8 cellular contexts compared by ENCODE assay signal in genomic region chr2:50492452-50492851, GRCh38.
DNase-seq lines count a peak whose midpoint lies in the region; ATAC-seq and TF ChIP-seq lines count a peak whose summit lies in the region.

No MANE protein-coding gene starts in this region.

- H3K9me3 ChIP-seq in right lobe of liver: no peaks in the 10 kb centered on the region
- H3K9me3 ChIP-seq in upper lobe of left lung: no peaks in the 10 kb centered on the region

- peaks cover 0 to 6% (median 0%) of the 10 kb centered on the region in 4 donors for H3K4me1 ChIP-seq in right lobe of liver
- peaks cover 0 to 9% (median 4%) of the 10 kb centered on the region in 4 donors for H3K4me1 ChIP-seq in upper lobe of left lung

- H3K4me3 ChIP-seq in AG10803 (ENCODE audit: low read length) (no peak overlapping the region), choroid plexus epithelial cell (ENCODE audit: low read depth, low read length) (no peak overlapping the region), right lobe of liver (peak overlapping the region in 1 of 3 donors; percentile 34), upper lobe of left lung (peak overlapping the region in 1 of 4 donors; percentile 7)

- peak; percentile 88 to 94 (median 90) for ATAC-seq in right lobe of liver
- peak; percentile 77 to 90 for ATAC-seq in upper lobe of left lung (ENCODE audit: low FRiP score in 2 of 2)

- H3K27ac ChIP-seq in right lobe of liver (no peak overlapping the region), upper lobe of left lung (no peak overlapping the region)

- TF ChIP-seq POLR2A in right lobe of liver (IDR thresholded peaks at IDR 0.05) (no peak), upper lobe of left lung (IDR thresholded peaks at IDR 0.05) (no peak)

- H3K36me3 ChIP-seq in right lobe of liver: no peaks in the 10 kb centered on the region
- H3K36me3 ChIP-seq in upper lobe of left lung: no peaks in the 10 kb centered on the region

- intact Hi-C loops in right lobe of liver (cut with DNase I): no loop called here

- no peaks in the 10 kb centered on the region for H3K27me3 ChIP-seq in right lobe of liver
- no peaks in the 10 kb centered on the region for H3K27me3 ChIP-seq in upper lobe of left lung

- TF ChIP-seq CTCF in AG10803 (conservative IDR thresholded peaks at IDR 0.05; ENCODE audit: low read length): peak; percentile 85
- peak; percentile 65 for TF ChIP-seq CTCF in GM12873 (IDR thresholded peaks at IDR 0.05; ENCODE audit: insufficient read depth, low read depth, low read length, missing control alignments)
- peak; percentile 80 for TF ChIP-seq CTCF in HFFc6 (IDR thresholded peaks at IDR 0.05)
- TF ChIP-seq CTCF in choroid plexus epithelial cell (conservative IDR thresholded peaks at IDR 0.05; ENCODE audit: low read depth, low read length): peak; percentile 82
- TF ChIP-seq CTCF in right lobe of liver (IDR thresholded peaks at IDR 0.05): peak; percentile 48 to 75 (median 64)
- peak in 5 of 6 experiments; percentile 33 to 56 (median 48) for TF ChIP-seq CTCF in upper lobe of left lung (IDR thresholded peaks at IDR 0.05)

- 1% methylated on average over 3 of the region's 3 CpGs for WGBS in right lobe of liver (ENCODE audit: insufficient coverage, low coverage, low lambda C conversion rate, missing lambda C conversion rate)
- WGBS in upper lobe of left lung, 2 donors: 0% methylated on average over 3 of the region's 3 CpGs

- no peaks in the 10 kb centered on the region for H3K27me3 Mint-ChIP-seq in HFFc6 (ENCODE audit: insufficient read depth)

- H3K36me3 Mint-ChIP-seq in HFFc6 (ENCODE audit: low read depth): no peaks in the 10 kb centered on the region

- DNase-seq in AG10803 (ENCODE audit: low read depth): peak; percentile 55
- peak; percentile 39 for DNase-seq in HFFc6
- DNase-seq in LoVo (ENCODE audit: low spot score): peak; percentile 58
- peak; percentile 67 for DNase-seq in RPMI8226
- DNase-seq in choroid plexus epithelial cell (ENCODE audit: low read depth): peak; percentile 78
- no peak for DNase-seq in right lobe of liver
- no peak for DNase-seq in upper lobe of left lung

- TF ChIP-seq EP300 in upper lobe of left lung (IDR thresholded peaks at IDR 0.05): no peak

- H3K4me3 Mint-ChIP-seq in HFFc6: peak overlapping the region; percentile 31; the same call in 1 of the 2 replicates

- H3K27ac Mint-ChIP-seq in HFFc6: no peak overlapping the region

- H3K9me3 Mint-ChIP-seq in HFFc6: no peaks in the 10 kb centered on the region

- no peaks in the 10 kb centered on the region for H3K4me1 Mint-ChIP-seq in HFFc6 (ENCODE audit: low read depth)

Comparison
In these comparisons a context has a peak if more than half of its experiments do, and no peak if none do; other contexts are left out.
1. DNase-seq: peak in AG10803 (single experiment), HFFc6 (single experiment), LoVo (single experiment), RPMI8226 (single experiment) and choroid plexus epithelial cell (single experiment); none in right lobe of liver (0 of 3) and upper lobe of left lung (0 of 2).
2. Peak in every context shown above with its lines, with median percentiles within 50 percentile points of each other: CTCF ChIP-seq.